ENCODE assay signal across 14 cellular contexts in genomic region chr5:115850771-115851416, GRCh38. TPM values are rescaled to one million over a fixed set of nuclear protein-coding genes. Genes with fewer than 3 reads are reported as not detected.
A peak's percentile ranks its signal among the peaks of the same experiment; 100 is the strongest.
DNase-seq lines count a peak whose midpoint lies in the region; ATAC-seq and TF ChIP-seq lines count a peak whose summit lies in the region.
"Had no signal": no experiment of that assay in that cellular context is flagged by ENCODE, and none has a peak within 500 bp of the region (broad histone marks: within the 10 kb centered on the region; RNA-seq: fewer than 3 reads in every experiment).

No MANE protein-coding gene starts in this region.

- ATAC-seq in Right ventricle myocardium superior (ENCODE audit: poor library complexity), result no peak
- ATAC-seq in HG03280 (IDR thresholded peaks at IDR 0.05; ENCODE audit: unreplicated experiment), result no peak
- no peak for ATAC-seq in GM18873 (IDR thresholded peaks at IDR 0.05; ENCODE audit: low FRiP score, unreplicated experiment)
- ATAC-seq in GM18505 (IDR thresholded peaks at IDR 0.05; ENCODE audit: unreplicated experiment), result no peak
- ATAC-seq: esophagus mucosa, GM12878 had no signal

- H3K27ac ChIP-seq in left ventricle myocardium inferior (replicated peaks) (peak overlapping the region; percentile 45), ectodermal cell (ENCODE audit: insufficient read depth, low read depth, low read length, poor library complexity, severe bottlenecking) (peak overlapping the region; percentile 20), uterus (peak overlapping the region; percentile 0 to 69)

- intact Hi-C loops in left ventricle myocardium inferior (cut with micrococcal nuclease) (no loop called here), Right ventricle myocardium superior (cut with DNase I) (no loop called here), uterus (cut with DNase I; ENCODE audit: low total_unique reads) (no loop called here)

- H3K36me3 ChIP-seq in left ventricle myocardium inferior (peaks cover 5% of the 10 kb centered on the region), ectodermal cell (ENCODE audit: control insufficient read depth, insufficient read depth, low read length) (no peaks in the 10 kb centered on the region), uterus (no peaks in the 10 kb centered on the region)

- TF ChIP-seq CTCF in left ventricle myocardium inferior (IDR thresholded peaks at IDR 0.05; ENCODE audit: borderline replicate concordance) (no peak), uterus (IDR thresholded peaks at IDR 0.05) (no peak)

- H3K4me3 ChIP-seq in left ventricle myocardium inferior, result peak overlapping the region; percentile 8
- H3K4me3 ChIP-seq in ectodermal cell (ENCODE audit: insufficient read depth, low read depth, low read length), result no peak overlapping the region
- H3K4me3 ChIP-seq in uterus, result no peak overlapping the region
- H3K4me3 ChIP-seq: GM12878 had no signal

- peaks cover 54% of the 10 kb centered on the region for H3K4me1 ChIP-seq in left ventricle myocardium inferior
- H3K4me1 ChIP-seq in ectodermal cell (ENCODE audit: control insufficient read depth, insufficient read depth, low read length), result no peaks in the 10 kb centered on the region
- peaks cover 0 to 5% of the 10 kb centered on the region in 2 donors for H3K4me1 ChIP-seq in uterus

- WGBS in ectodermal cell, 2 experiments, result 82 to 96% methylated on average over 2 of the region's 3 CpGs

- no peaks in the 10 kb centered on the region for H3K27me3 ChIP-seq in left ventricle myocardium inferior (ENCODE audit: low read depth)
- no peaks in the 10 kb centered on the region for H3K27me3 ChIP-seq in ectodermal cell (ENCODE audit: control insufficient read depth, insufficient read depth, low read length, poor library complexity, severe bottlenecking)
- H3K27me3 ChIP-seq in uterus, result no peaks in the 10 kb centered on the region

- no peak for TF ChIP-seq POLR2A in uterus (IDR thresholded peaks at IDR 0.05)
- no peak for TF ChIP-seq POLR2A in GM18505 (IDR thresholded peaks at IDR 0.05; ENCODE audit: borderline replicate concordance, extremely low read depth, insufficient read depth, insufficient read length)

- H3K9me3 ChIP-seq in left ventricle myocardium inferior (replicated peaks) (peaks cover 11% of the 10 kb centered on the region), ectodermal cell (ENCODE audit: control insufficient read depth, low read length) (no peaks in the 10 kb centered on the region), uterus (no peaks in the 10 kb centered on the region)

- DNase-seq in left ventricle myocardium inferior, result no peak
- no peak for DNase-seq in Right ventricle myocardium superior
- peak; percentile 48 to 87 for DNase-seq in lung microvascular endothelial cell (ENCODE audit: low read depth in 2 of 2)
- DNase-seq in uterus, result no peak
- DNase-seq: caudate nucleus; DMS79 treated with DMSO at 0.1 percent for 48 hours; stimulated activated CD8-positive, alpha-beta memory T cell treated with anti-CD3 and anti-CD28 coated beads, Interleukin-4, amount 100 ng/mL, for 48 hours; SW 1271 had no signal

RNA-seq across cellular contexts. Expression of gene AP3S1, which starts 9.2 kb away (rescaled TPM):
- 57.3 TPM for total RNA-seq in left ventricle myocardium inferior
- 49.1 TPM for total RNA-seq in Right ventricle myocardium superior
- 90.5 TPM for polyA plus RNA-seq in ectodermal cell (2013, experiment 1 of 4)
- polyA plus RNA-seq in ectodermal cell (2013, experiment 2 of 4), result 92.3 TPM
- 67.4 TPM for polyA plus RNA-seq in ectodermal cell (2013, experiment 3 of 4)
- 75.9 TPM for polyA plus RNA-seq in ectodermal cell (2013, experiment 4 of 4)
- total RNA-seq in lung microvascular endothelial cell, result 57.7 and 63.2 TPM in 2 replicates
- 10 to 100 TPM; 31.8 to 87.2 (median 60.8) TPM for total RNA-seq in uterus

RNA-seq across cellular contexts. Expression of gene ATG12, which starts 9.5 kb away (rescaled TPM):
- 24.1 TPM for total RNA-seq in left ventricle myocardium inferior
- 23.0 TPM for total RNA-seq in Right ventricle myocardium superior
- 67.7 TPM for polyA plus RNA-seq in ectodermal cell (2013, experiment 1 of 4)
- 64.1 TPM for polyA plus RNA-seq in ectodermal cell (2013, experiment 2 of 4)
- 54.1 TPM for polyA plus RNA-seq in ectodermal cell (2013, experiment 3 of 4)
- polyA plus RNA-seq in ectodermal cell (2013, experiment 4 of 4), result 71.8 TPM
- 17.9 and 18.8 TPM in 2 replicates for total RNA-seq in lung microvascular endothelial cell
- 100 to 1,000 TPM in 1 of 4 donors, 10 to 100 TPM in 3; 27.4 to 118 (median 63.7) TPM for total RNA-seq in uterus

RNA-seq across cellular contexts. Expression of gene CDO1, which starts 34.4 kb away (rescaled TPM):
- 6.8 TPM for total RNA-seq in left ventricle myocardium inferior
- 9.2 TPM for total RNA-seq in Right ventricle myocardium superior
- 29.4 TPM for polyA plus RNA-seq in ectodermal cell (2013, experiment 1 of 4)
- polyA plus RNA-seq in ectodermal cell (2013, experiment 2 of 4), result 25.2 TPM
- 27.4 TPM for polyA plus RNA-seq in ectodermal cell (2013, experiment 3 of 4)
- 29.1 TPM for polyA plus RNA-seq in ectodermal cell (2013, experiment 4 of 4)
- 0.65 TPM in 1 of 2 replicates, not detected in the other for total RNA-seq in lung microvascular endothelial cell
- 10 to 100 TPM in 2 of 4 donors, 1 to 10 TPM in 2; 1.2 to 33.9 (median 8.5) TPM for total RNA-seq in uterus
- total RNA-seq: GM12878 had no signal

Comparison
In these comparisons a context has a peak if more than half of its experiments do, and no peak if none do; other contexts are left out.
1. DNase-seq: peak in lung microvascular endothelial cell (2 of 2); none in left ventricle myocardium inferior (single experiment), Right ventricle myocardium superior (single experiment) and uterus (0 of 2).
2. Peak in every context shown above with its lines, with median percentiles within 50 percentile points of each other: H3K27ac ChIP-seq.